ENCODE assay signal across 8 cellular contexts in genomic region chr7:32669173-32669870, GRCh38.
DNase-seq lines count a peak whose midpoint lies in the region; ATAC-seq and TF ChIP-seq lines count a peak whose summit lies in the region.
"Not testable (repeated sequence)": the region's sequence is repeated elsewhere in the genome, so short reads cannot be mapped to it uniquely, and the experiment has no call there.

No MANE protein-coding gene starts in this region.

- H3K27ac ChIP-seq in RWPE2 (ENCODE audit: poor library complexity, severe bottlenecking) (peak overlapping the region; percentile 56), body of pancreas (peak overlapping the region in 3 of 4 donors; percentile 41 to 61 (median 50)), mesodermal cell (ENCODE audit: low read depth, low read length, severe bottlenecking) (peak overlapping the region; percentile 92), transverse colon (peak overlapping the region; percentile 62 to 82 (median 78))

- not testable (repeated sequence) for H3K27me3 Mint-ChIP-seq in Calu3 (ENCODE audit: unreplicated experiment)

- H3K9me3 ChIP-seq in RWPE2 (ENCODE audit: severe bottlenecking); body of pancreas; mesodermal cell (ENCODE audit: control insufficient read depth, low read length); transverse colon: not testable (repeated sequence)

- peaks cover 69% of the 10 kb centered on the region for H3K4me1 Mint-ChIP-seq in Calu3 (ENCODE audit: low read depth, unreplicated experiment)

- CTCF ChIA-PET in Calu3 (lab: Charles Lee): interaction anchor here (0.5 to 2.6 kb wide), 7 partner anchors 8 to 236 kb away, joined by 3 to 15 read pairs (median 5); no protein-coding TSS in a partner anchor

- not testable (repeated sequence) for H3K27me3 ChIP-seq in RWPE2 (ENCODE audit: insufficient read depth, poor library complexity, severe bottlenecking); body of pancreas; transverse colon

- H3K36me3 Mint-ChIP-seq in Calu3 (ENCODE audit: insufficient read depth, unreplicated experiment): peaks cover 20% of the 10 kb centered on the region

- TF ChIP-seq EP300 in transverse colon (IDR thresholded peaks at IDR 0.05; ENCODE audit: low read depth): not testable (repeated sequence)

- 53 to 55% methylated on average over 3 of the region's 3 CpGs for WGBS in body of pancreas, 2 donors
- WGBS in mesodermal cell (ENCODE audit: insufficient coverage in 2 of 2), 2 experiments: 60% methylated on average over 1 of the region's 3 CpGs
- WGBS in transverse colon (ENCODE audit: low coverage in 1 of 2), 2 donors: 46 to 50% methylated on average over 1 to 3 of the region's 3 CpGs

- not testable (repeated sequence) for H3K36me3 ChIP-seq in RWPE2 (ENCODE audit: low read depth); body of pancreas (replicated peaks in 1 of 2; ENCODE audit: insufficient read depth in 1 of 2, low read depth in 2 of 2); mesodermal cell (ENCODE audit: control insufficient read depth, insufficient read depth, low read length); transverse colon

- not testable (repeated sequence) for H3K9me3 Mint-ChIP-seq in Calu3 (ENCODE audit: low read depth, unreplicated experiment)

- not testable (repeated sequence) for BruUV-seq in Calu3 (replicated peaks; lab: Mats Ljungman, UMichigan)

- intact Hi-C loops in Calu3 (cut with micrococcal nuclease; ENCODE audit: unreplicated experiment); body of pancreas (cut with DNase I); transverse colon (cut with DNase I; ENCODE audit: low total_unique reads): not testable (repeated sequence)

- peaks cover 14% of the 10 kb centered on the region for H3K4me1 ChIP-seq in RWPE2 (ENCODE audit: insufficient read depth, poor library complexity, severe bottlenecking)
- peaks cover 21% of the 10 kb centered on the region for H3K4me1 ChIP-seq in body of pancreas
- peaks cover 13% of the 10 kb centered on the region for H3K4me1 ChIP-seq in mesodermal cell (ENCODE audit: control insufficient read depth, insufficient read depth, low read length, poor library complexity, severe bottlenecking)
- H3K4me1 ChIP-seq in transverse colon: peaks cover 0 to 29% (median 19%) of the 10 kb centered on the region in 4 donors

- not testable (repeated sequence) for H3K4me3 ChIP-seq in RWPE2 (ENCODE audit: severe bottlenecking); body of pancreas; mesodermal cell (ENCODE audit: extremely low read depth, insufficient read depth, low read length, poor library complexity, severe bottlenecking); transverse colon

- DNase-seq in Calu3 (peak; percentile 88), NCI-H1694 treated with DMSO at 0.1 percent for 48 hours (lab: John Stamatoyannopoulos, UW) (peak; percentile 8), body of pancreas (peak; percentile 73 to 82 (median 78)), glomerular visceral epithelial cell (ENCODE audit: extremely low spot score) (peak; percentile 89), transverse colon (peak; percentile 72)
- DNase-seq in RWPE2 (ENCODE audit: low spot score): not testable (repeated sequence)

- H3K27ac Mint-ChIP-seq in Calu3 (ENCODE audit: unreplicated experiment): peak overlapping the region; percentile 99

- peak overlapping the region; percentile 52 for H3K4me3 Mint-ChIP-seq in Calu3 (ENCODE audit: low read depth, unreplicated experiment)

- in situ Hi-C loops in transverse colon (cut with MboI; ENCODE audit: low pct_ligation_motif_present in 1 of 4, low pct_unique_long_range_greater_than_20kb in 1 of 4, low sequenced_read_pairs in 3 of 4): not testable (repeated sequence)

- not testable (repeated sequence) for TF ChIP-seq CTCF in Calu3 (IDR thresholded peaks at IDR 0.05; ENCODE audit: unreplicated experiment); RWPE2 (IDR thresholded peaks at IDR 0.05; ENCODE audit: poor library complexity, severe bottlenecking); body of pancreas (IDR thresholded peaks at IDR 0.05); transverse colon (IDR thresholded peaks at IDR 0.05)

- not testable (repeated sequence) for TF ChIP-seq POLR2A in body of pancreas (IDR thresholded peaks at IDR 0.05); transverse colon (IDR thresholded peaks at IDR 0.05)

- peak; percentile 58 for ATAC-seq in HG02759 (IDR thresholded peaks at IDR 0.05; ENCODE audit: unreplicated experiment)
- ATAC-seq in RWPE2 (ENCODE audit: low read depth): peak; percentile 91
- peak; percentile 95 for ATAC-seq in body of pancreas
